ENCODE assay signal across 30 cellular contexts in the genomic region with DNA sequence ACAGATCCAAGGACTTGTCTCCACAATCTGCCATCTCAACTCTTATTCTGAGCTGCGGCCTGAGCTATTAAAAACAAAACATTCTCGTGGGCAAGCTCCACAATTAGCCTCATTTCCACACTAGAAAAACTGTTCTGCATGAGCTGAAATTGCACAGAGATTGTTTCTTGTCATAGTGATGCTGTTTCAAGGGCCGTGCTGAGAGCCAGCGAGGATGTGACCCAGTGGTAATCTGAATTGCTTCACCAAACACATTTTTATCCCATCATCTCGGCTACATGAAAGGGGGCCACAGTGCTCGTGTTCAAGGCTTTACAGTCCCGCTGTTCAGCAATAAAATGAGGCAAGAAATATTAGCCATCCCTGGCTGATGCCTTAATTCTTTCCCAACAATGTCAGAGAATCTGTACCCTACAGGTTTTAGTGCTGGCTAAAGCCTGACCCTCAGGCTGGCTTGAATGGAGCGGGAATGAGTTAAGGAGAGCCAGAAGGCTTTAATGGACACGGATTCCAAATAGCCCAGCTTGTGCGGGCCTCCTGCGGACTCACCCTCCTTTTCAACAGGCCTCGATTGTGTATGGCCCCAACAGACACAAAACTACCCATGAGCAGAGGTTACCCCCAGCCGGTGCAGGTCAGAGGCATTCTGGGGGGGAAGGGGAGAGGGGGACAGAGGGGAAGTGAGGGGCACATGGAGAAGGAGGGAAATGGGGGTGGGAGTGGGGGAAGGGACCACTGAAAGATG. TPM values are rescaled to one million over a fixed set of nuclear protein-coding genes. Genes with fewer than 3 reads are reported as not detected.
"Had no signal": no experiment of that assay in that cellular context is flagged by ENCODE, and none has a peak within 500 bp of the region (broad histone marks: within the 10 kb centered on the region; RNA-seq: fewer than 3 reads in every experiment).

No MANE protein-coding gene starts in this region.

- H3K27ac Mint-ChIP-seq: activated CD4-positive, alpha-beta T cell treated with anti-CD3 and anti-CD28 coated beads, Interleukin-2, amount 10 ng/mL, durations not matched to agents 7 days and 5 days; activated CD8-positive, alpha-beta memory T cell treated with anti-CD3 and anti-CD28 coated beads, Interleukin-2, amount 10 ng/mL, durations not matched to agents 7 days and 5 days; activated CD8-positive, alpha-beta T cell treated with anti-CD3 and anti-CD28 coated beads for 36 hours; activated naive CD4-positive, alpha-beta T cell treated with anti-CD3 and anti-CD28 coated beads, Interleukin-2, amount 50 U/mL, for 24 hours; effector memory CD8-positive, alpha-beta T cell; natural killer cell treated with Interleukin-12 subunit alpha and Interleukin-12 subunit beta and Interleukin-15 and Interleukin-18, amount 100 ng/mL, for 72 hours; T-cell; T-helper 2 cell treated with Interferon-gamma antibody and Interleukin-4, amounts not matched to agents 5 μg/mL and 100 μg/mL, for 36 hours had no signal

- H3K4me3 ChIP-seq: body of pancreas, left lung, transverse colon, vagina had no signal

- H3K27me3 ChIP-seq: body of pancreas, vagina had no signal

- H3K27ac ChIP-seq: body of pancreas, left lung, transverse colon, VCaP had no signal

- H3K36me3 Mint-ChIP-seq: activated CD8-positive, alpha-beta memory T cell treated with anti-CD3 and anti-CD28 coated beads, Interleukin-2, amount 10 ng/mL, durations not matched to agents 7 days and 5 days; activated naive CD4-positive, alpha-beta T cell treated with anti-CD3 and anti-CD28 coated beads, Interleukin-2, amount 50 U/mL, for 24 hours; natural killer cell treated with Interleukin-12 subunit alpha and Interleukin-12 subunit beta and Interleukin-15 and Interleukin-18, amount 100 ng/mL, for 72 hours; T-cell had no signal

- H3K4me3 Mint-ChIP-seq: activated CD4-positive, alpha-beta T cell treated with anti-CD3 and anti-CD28 coated beads, Interleukin-2, amount 10 ng/mL, durations not matched to agents 7 days and 5 days; activated CD8-positive, alpha-beta memory T cell treated with anti-CD3 and anti-CD28 coated beads, Interleukin-2, amount 10 ng/mL, durations not matched to agents 7 days and 5 days; activated CD8-positive, alpha-beta T cell treated with anti-CD3 and anti-CD28 coated beads for 36 hours; activated naive CD4-positive, alpha-beta T cell treated with anti-CD3 and anti-CD28 coated beads, Interleukin-2, amount 50 U/mL, for 24 hours; effector memory CD8-positive, alpha-beta T cell; natural killer cell treated with Interleukin-12 subunit alpha and Interleukin-12 subunit beta and Interleukin-15 and Interleukin-18, amount 100 ng/mL, for 72 hours; T-cell; T-helper 2 cell treated with Interferon-gamma antibody and Interleukin-4, amounts not matched to agents 5 μg/mL and 100 μg/mL, for 36 hours had no signal

- H3K9me3 Mint-ChIP-seq: activated CD4-positive, alpha-beta T cell treated with anti-CD3 and anti-CD28 coated beads, Interleukin-2, amount 10 ng/mL, durations not matched to agents 7 days and 5 days; activated CD8-positive, alpha-beta T cell treated with anti-CD3 and anti-CD28 coated beads for 36 hours; activated naive CD4-positive, alpha-beta T cell treated with anti-CD3 and anti-CD28 coated beads, Interleukin-2, amount 50 U/mL, for 24 hours; effector memory CD8-positive, alpha-beta T cell; natural killer cell treated with Interleukin-12 subunit alpha and Interleukin-12 subunit beta and Interleukin-15 and Interleukin-18, amount 100 ng/mL, for 72 hours; T-cell; T-helper 2 cell treated with Interferon-gamma antibody and Interleukin-4, amounts not matched to agents 5 μg/mL and 100 μg/mL, for 36 hours had no signal

- H3K9me3 ChIP-seq: body of pancreas, left lung, transverse colon, vagina had no signal

- DNase-seq: activated CD4-positive, alpha-beta T cell treated with anti-CD3 and anti-CD28 coated beads, Interleukin-2, amount 10 ng/mL, durations not matched to agents 7 days and 5 days; activated CD8-positive, alpha-beta memory T cell treated with anti-CD3 and anti-CD28 coated beads, Interleukin-2, amount 10 ng/mL, durations not matched to agents 7 days and 5 days; activated CD8-positive, alpha-beta T cell treated with anti-CD3 and anti-CD28 coated beads for 36 hours; activated gamma-delta T cell treated with Interleukin-2 at 50 U/mL for 16 hours; activated T-cell treated with anti-CD3 and anti-CD28 coated beads for 4 hours; anterior cingulate cortex; effector memory CD8-positive, alpha-beta T cell; foreskin melanocyte; hippocampal formation; kidney glomerular epithelial cell; left lung; retina; stimulated activated CD4-positive, alpha-beta T cell treated with anti-CD3 and anti-CD28 coated beads, Interleukin-4, amount 100 ng/mL, for 24 hours; stimulated activated naive CD8-positive, alpha-beta T cell treated with anti-CD3 and anti-CD28 coated beads, Interleukin-15, Interleukin-2, amounts not matched to agents 100 U/mL and 50 U/mL, for 24 hours; T-cell; transverse colon had no signal

- H3K36me3 ChIP-seq: left lung, transverse colon, vagina had no signal

- ATAC-seq: activated CD4-positive, CD25-positive, alpha-beta regulatory T cell treated with anti-CD3 and anti-CD28 coated beads, Interleukin-2, amount 50 U/mL, for 24 hours; activated CD8-positive, alpha-beta memory T cell treated with anti-CD3 and anti-CD28 coated beads, Interleukin-2, amount 10 ng/mL, durations not matched to agents 7 days and 5 days; activated CD8-positive, alpha-beta T cell treated with anti-CD3 and anti-CD28 coated beads for 36 hours; body of pancreas; effector memory CD8-positive, alpha-beta T cell; esophagus mucosa; left lung; natural killer cell treated with Interleukin-12 subunit alpha and Interleukin-12 subunit beta and Interleukin-15 and Interleukin-18, amount 100 ng/mL, for 72 hours; stimulated activated naive CD8-positive, alpha-beta T cell treated with anti-CD3 and anti-CD28 coated beads, Interleukin-15, Interleukin-2, amounts not matched to agents 100 U/mL and 50 U/mL, for 24 hours; T-cell had no signal

RNA-seq across cellular contexts. Expression of gene GDF10, which starts 2.0 kb away (rescaled TPM):
- total RNA-seq: dermis microvascular lymphatic vessel endothelial cell; endothelial cell of umbilical vein; esophagus mucosa; natural killer cell treated with Interleukin-12 subunit alpha and Interleukin-12 subunit beta and Interleukin-15 and Interleukin-18, amount 100 ng/mL, for 72 hours had no signal
- polyA plus RNA-seq: endothelial cell of umbilical vein had no signal

RNA-seq across cellular contexts. Expression of gene GDF2, which starts 24.3 kb away (rescaled TPM):
- total RNA-seq: activated CD4-positive, alpha-beta T cell treated with anti-CD3 and anti-CD28 coated beads, Interleukin-2, amount 10 ng/mL, durations not matched to agents 7 days and 5 days; activated CD8-positive, alpha-beta memory T cell treated with anti-CD3 and anti-CD28 coated beads, Interleukin-2, amount 10 ng/mL, durations not matched to agents 7 days and 5 days; activated CD8-positive, alpha-beta T cell treated with anti-CD3 and anti-CD28 coated beads for 36 hours; body of pancreas; cardiac septum; dermis microvascular lymphatic vessel endothelial cell; endothelial cell of umbilical vein; esophagus mucosa; left lung; lung microvascular endothelial cell; natural killer cell treated with Interleukin-12 subunit alpha and Interleukin-12 subunit beta and Interleukin-15 and Interleukin-18, amount 100 ng/mL, for 72 hours; omental fat pad; subcutaneous adipose tissue; T-cell; transverse colon; vagina had no signal
- polyA plus RNA-seq: endothelial cell of umbilical vein had no signal

RNA-seq across cellular contexts. Expression of gene RBP3, which starts 50.2 kb away (rescaled TPM):
- total RNA-seq: activated CD4-positive, alpha-beta T cell treated with anti-CD3 and anti-CD28 coated beads, Interleukin-2, amount 10 ng/mL, durations not matched to agents 7 days and 5 days; activated CD8-positive, alpha-beta memory T cell treated with anti-CD3 and anti-CD28 coated beads, Interleukin-2, amount 10 ng/mL, durations not matched to agents 7 days and 5 days; activated CD8-positive, alpha-beta T cell treated with anti-CD3 and anti-CD28 coated beads for 36 hours; body of pancreas; cardiac septum; dermis microvascular lymphatic vessel endothelial cell; endothelial cell of umbilical vein; esophagus mucosa; left lung; lung microvascular endothelial cell; natural killer cell treated with Interleukin-12 subunit alpha and Interleukin-12 subunit beta and Interleukin-15 and Interleukin-18, amount 100 ng/mL, for 72 hours; omental fat pad; subcutaneous adipose tissue; T-cell; transverse colon; vagina had no signal
- polyA plus RNA-seq: endothelial cell of umbilical vein had no signal
